ENCODE assay signal across 15 cellular contexts in the genomic region with DNA sequence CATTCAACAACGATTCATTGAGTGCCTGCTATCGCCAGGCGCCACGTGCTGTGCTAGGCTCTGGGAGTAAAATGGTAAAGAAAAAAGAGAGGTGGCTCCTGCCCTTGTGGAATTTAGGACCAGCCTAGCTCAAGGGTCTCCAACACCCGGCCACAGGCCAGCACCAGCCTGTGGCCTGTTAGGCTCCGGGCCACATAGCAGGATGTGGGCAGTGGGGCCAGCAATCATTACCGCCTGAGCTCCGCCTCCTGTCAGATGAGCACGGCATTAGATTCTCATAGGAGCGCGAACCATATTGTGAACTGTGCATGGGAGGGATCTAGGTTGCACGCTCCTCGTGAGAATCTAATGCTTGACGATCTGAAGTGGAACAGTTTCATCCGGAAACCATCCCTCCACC. TPM values are rescaled to one million over a fixed set of nuclear protein-coding genes. Genes with fewer than 3 reads are reported as not detected.
DNase-seq lines count a peak whose midpoint lies in the region; ATAC-seq and TF ChIP-seq lines count a peak whose summit lies in the region.
"Had no signal": no experiment of that assay in that cellular context is flagged by ENCODE, and none has a peak within 500 bp of the region (broad histone marks: within the 10 kb centered on the region; RNA-seq: fewer than 3 reads in every experiment).

No MANE protein-coding gene starts in this region.

- peaks cover 55% of the 10 kb centered on the region for H3K4me1 Mint-ChIP-seq in T-helper 2 cell treated with Interferon-gamma antibody and Interleukin-4, amounts not matched to agents 5 μg/mL and 100 μg/mL, for 36 hours (ENCODE audit: low read depth)
- peaks cover 50% of the 10 kb centered on the region in 2 donors for H3K4me1 Mint-ChIP-seq in effector memory CD8-positive, alpha-beta T cell (ENCODE audit: low read depth in 2 of 2)

- H3K27me3 Mint-ChIP-seq in T-helper 2 cell treated with Interferon-gamma antibody and Interleukin-4, amounts not matched to agents 5 μg/mL and 100 μg/mL, for 36 hours (ENCODE audit: low read depth), result peaks cover 6% of the 10 kb centered on the region
- H3K27me3 Mint-ChIP-seq in effector memory CD8-positive, alpha-beta T cell, result no peaks in the 10 kb centered on the region

- intact Hi-C loops in sigmoid colon (cut with DNase I) (loop anchor here (2.0 to 10.0 kb wide), 2 partner anchors 158 to 662 kb away; a partner anchor contains a TSS), adrenal gland (cut with DNase I) (no loop called here)

- peak overlapping the region; percentile 86 for H3K4me3 Mint-ChIP-seq in T-helper 2 cell treated with Interferon-gamma antibody and Interleukin-4, amounts not matched to agents 5 μg/mL and 100 μg/mL, for 36 hours
- H3K4me3 Mint-ChIP-seq in effector memory CD8-positive, alpha-beta T cell, result peak overlapping the region; percentile 91 to 92

- ATAC-seq in effector memory CD8-positive, alpha-beta T cell (replicated peaks), result no peak

- WGBS in sigmoid colon, 2 donors, result 75 to 87% methylated on average over 15 of the region's 15 CpGs
- 77 to 83% (median 80%) methylated on average over 15 of the region's 15 CpGs for WGBS in adrenal gland, 4 donors

- TF ChIP-seq POLR2A in sigmoid colon (IDR thresholded peaks at IDR 0.05), result no peak
- no peak for TF ChIP-seq POLR2A in adrenal gland (IDR thresholded peaks at IDR 0.05)

- DNase-seq in T-helper 2 cell treated with Interferon-gamma antibody and Interleukin-4, amounts not matched to agents 5 μg/mL and 100 μg/mL, for 36 hours (ENCODE audit: low spot score), result no peak
- DNase-seq in T-helper 2 cell (no peak), HuH-7 (ENCODE audit: low spot score) (peak; percentile 5), sigmoid colon (no peak), NCI-H1105 (lab: John Stamatoyannopoulos, UW) (no peak), T1000 (lab: John Stamatoyannopoulos, UW) (no peak), adrenal gland (no peak)
- DNase-seq in effector memory CD8-positive, alpha-beta T cell, result no peak
- DNase-seq: effector CD4-positive, alpha-beta T cell; NCI-H69; stimulated activated CD4-positive, alpha-beta T cell treated with anti-CD3 and anti-CD28 coated beads, Interleukin-4, amount 100 ng/mL, for 4 hours had no signal

- H3K27ac ChIP-seq in sigmoid colon, result peak overlapping the region; percentile 97 to 98 (median 98)
- H3K27ac ChIP-seq in adrenal gland, result peak overlapping the region in 1 of 5 donors; percentile 97

- H3K4me3 ChIP-seq in sigmoid colon, result no peak overlapping the region
- no peak overlapping the region for H3K4me3 ChIP-seq in adrenal gland

- H3K36me3 ChIP-seq in sigmoid colon, result peaks cover 0 to 13% (median 10%) of the 10 kb centered on the region in 4 donors
- peaks cover 0 to 4% of the 10 kb centered on the region in 2 donors for H3K36me3 ChIP-seq in adrenal gland (replicated peaks in 1 of 2)
- H3K36me3 ChIP-seq: SJCRH30 had no signal

- H3K4me1 ChIP-seq in sigmoid colon, result peaks cover 0 to 42% (median 37%) of the 10 kb centered on the region in 4 donors
- peaks cover 6 to 36% of the 10 kb centered on the region in 2 donors for H3K4me1 ChIP-seq in adrenal gland (replicated peaks in 1 of 2)
- H3K4me1 ChIP-seq: SJCRH30 had no signal

- no peak for TF ChIP-seq EP300 in sigmoid colon (IDR thresholded peaks at IDR 0.05)

- no peaks in the 10 kb centered on the region for H3K9me3 Mint-ChIP-seq in T-helper 2 cell treated with Interferon-gamma antibody and Interleukin-4, amounts not matched to agents 5 μg/mL and 100 μg/mL, for 36 hours
- H3K9me3 Mint-ChIP-seq in effector memory CD8-positive, alpha-beta T cell, result peaks cover 0 to 2% of the 10 kb centered on the region in 2 donors

- no peak overlapping the region for H3K27ac Mint-ChIP-seq in T-helper 2 cell treated with Interferon-gamma antibody and Interleukin-4, amounts not matched to agents 5 μg/mL and 100 μg/mL, for 36 hours
- peak overlapping the region; percentile 100 for H3K27ac Mint-ChIP-seq in effector memory CD8-positive, alpha-beta T cell

- H3K9me3 ChIP-seq in sigmoid colon (no peaks in the 10 kb centered on the region), adrenal gland (replicated peaks in 1 of 3) (no peaks in the 10 kb centered on the region)
- H3K9me3 ChIP-seq: SJCRH30 had no signal

- H3K27me3 ChIP-seq in sigmoid colon (no peaks in the 10 kb centered on the region), adrenal gland (no peaks in the 10 kb centered on the region)
- H3K27me3 ChIP-seq: SJCRH30 had no signal

- TF ChIP-seq CTCF in sigmoid colon (IDR thresholded peaks at IDR 0.05) (no peak), adrenal gland (IDR thresholded peaks at IDR 0.05) (no peak)

- peaks cover 26% of the 10 kb centered on the region for H3K36me3 Mint-ChIP-seq in T-helper 2 cell treated with Interferon-gamma antibody and Interleukin-4, amounts not matched to agents 5 μg/mL and 100 μg/mL, for 36 hours (ENCODE audit: low read depth)
- H3K36me3 Mint-ChIP-seq in effector memory CD8-positive, alpha-beta T cell (ENCODE audit: insufficient read depth), result peaks cover 50% of the 10 kb centered on the region

RNA-seq across cellular contexts. Expression of a gene that starts 1.5 kb away (rescaled TPM):
- total RNA-seq in sigmoid colon (over 10,000 TPM in 2 of 4 donors, 1,000 to 10,000 TPM in 2; 2,523 to 26,387 (median 8,883) TPM), adrenal gland (over 10,000 TPM in 4 of 8 donors, 1,000 to 10,000 TPM in 3, 100 to 1,000 TPM in 1; 885 to 23,366 (median 13,049) TPM)
- polyA plus RNA-seq in sigmoid colon (100 to 1,000 TPM in 1 of 3 donors, not detected in 2; 480 TPM), adrenal gland (1,000 to 10,000 TPM in 2 of 3 donors, not detected in 1; 1,807 to 2,186 TPM)

RNA-seq across cellular contexts. Expression of a gene that starts 1.8 kb away (rescaled TPM):
- total RNA-seq in sigmoid colon, result 100 to 1,000 TPM in 1 of 4 donors, 10 to 100 TPM in 3; 70.6 to 112 (median 83.1) TPM
- polyA plus RNA-seq in sigmoid colon, result 10 to 100 TPM; 21.3 to 28.8 (median 24.2) TPM
- 10 to 100 TPM; 27.9 to 55.0 (median 39.8) TPM for total RNA-seq in adrenal gland
- 100 to 1,000 TPM in 2 of 3 donors, 10 to 100 TPM in 1; 53.6 to 198 (median 169) TPM for polyA plus RNA-seq in adrenal gland

RNA-seq across cellular contexts. Expression of a gene that starts 5.6 kb away (rescaled TPM):
- total RNA-seq in sigmoid colon (under 1 TPM in 2 of 4 donors, not detected in 2; 0.81 to 0.82 TPM), adrenal gland (1 to 10 TPM in 4 of 8 donors, under 1 TPM in 3, not detected in 1; 0.25 to 2.1 (median 1.1) TPM)
- polyA plus RNA-seq in sigmoid colon (10 to 100 TPM in 1 of 3 donors, 1 to 10 TPM in 1, not detected in 1; 1.8 to 15.9 TPM), adrenal gland (1 to 10 TPM in 1 of 3 donors, under 1 TPM in 1, not detected in 1; 0.37 to 1.0 TPM)
- total RNA-seq: G401, lower leg skin, SJCRH30, temporal lobe had no signal

RNA-seq across cellular contexts. Expression of a gene that starts 8.7 kb away (rescaled TPM):
- 1 to 10 TPM in 3 of 4 donors, under 1 TPM in 1; 0.99 to 3.3 (median 1.4) TPM for total RNA-seq in sigmoid colon
- polyA plus RNA-seq in sigmoid colon, result 1 to 10 TPM in 2 of 3 donors, under 1 TPM in 1; 0.60 to 9.0 (median 1.6) TPM
- 10 to 100 TPM in 1 of 8 donors, 1 to 10 TPM in 2, under 1 TPM in 5; 0.42 to 18.4 (median 0.95) TPM for total RNA-seq in adrenal gland
- polyA plus RNA-seq in adrenal gland, result 1 to 10 TPM; 1.2 to 4.0 (median 1.5) TPM

RNA-seq across cellular contexts. Expression of a gene that starts 17.4 kb away (rescaled TPM):
- total RNA-seq in sigmoid colon, result under 1 TPM in 2 of 4 donors, not detected in 2; 0.33 to 0.71 TPM
- polyA plus RNA-seq in sigmoid colon, result 1 to 10 TPM in 1 of 3 donors, not detected in 2; 1.7 TPM
- 10 to 100 TPM in 1 of 8 donors, 1 to 10 TPM in 4, under 1 TPM in 3; 0.28 to 13.7 (median 1.6) TPM for total RNA-seq in adrenal gland
- 1 to 10 TPM in 2 of 3 donors, under 1 TPM in 1; 0.31 to 1.4 (median 1.3) TPM for polyA plus RNA-seq in adrenal gland
- total RNA-seq: G401 had no signal
